Comparison of ENCODE assay signal across 26 cellular contexts in the genomic region with DNA sequence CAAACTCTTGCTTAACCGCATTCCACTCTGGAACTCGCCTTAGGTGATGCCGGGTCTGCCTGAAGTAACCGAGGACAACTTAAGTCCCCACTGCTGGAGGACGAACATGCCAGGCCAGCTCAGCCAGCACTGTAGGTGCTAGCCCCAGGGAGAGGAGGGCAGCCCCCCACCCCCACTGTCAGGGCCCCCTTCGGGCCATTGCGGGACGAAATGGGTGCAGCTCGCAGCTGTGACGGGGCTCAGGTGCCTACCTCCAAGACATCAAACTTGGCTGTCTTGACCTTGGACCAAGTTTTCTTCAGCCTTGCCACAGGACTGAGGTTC.
DNase-seq lines count a peak whose midpoint lies in the region; ATAC-seq and TF ChIP-seq lines count a peak whose summit lies in the region.
"Had no signal": no experiment of that assay in that cellular context is flagged by ENCODE, and none has a peak within 500 bp of the region (broad histone marks: within the 10 kb centered on the region; RNA-seq: fewer than 3 reads in every experiment).

No MANE protein-coding gene starts in this region.

- H3K27ac Mint-ChIP-seq in endodermal cell: no peak overlapping the region
- H3K27ac Mint-ChIP-seq in natural killer cell: no peak overlapping the region
- H3K27ac Mint-ChIP-seq: activated CD4-positive, alpha-beta T cell treated with anti-CD3 and anti-CD28 coated beads for 36 hours; memory B cell had no signal

- no peak overlapping the region for H3K4ac ChIP-seq in trophoblast cell (ENCODE audit: low read depth, low read length)

- no peak overlapping the region for H3K14ac ChIP-seq in trophoblast cell (ENCODE audit: low read length)

- H3K4me1 Mint-ChIP-seq in endodermal cell (no peaks in the 10 kb centered on the region), natural killer cell (peaks cover 6% of the 10 kb centered on the region in 2 donors)

- no peaks in the 10 kb centered on the region for H3K79me2 ChIP-seq in trophoblast cell (ENCODE audit: control insufficient read depth, insufficient read depth, low read length, poor library complexity)
- H3K79me2 ChIP-seq: hepatocyte, parathyroid adenoma had no signal

- H4K91ac ChIP-seq in trophoblast cell (ENCODE audit: low read depth, low read length): no peak overlapping the region

- H3K27ac ChIP-seq in endodermal cell (ENCODE audit: low read depth, low read length) (no peak overlapping the region), trophoblast cell (ENCODE audit: low read depth, low read length) (no peak overlapping the region)
- H3K27ac ChIP-seq: brain microvascular endothelial cell, gastroesophageal sphincter, GM23248, hepatocyte, parathyroid adenoma, thyroid gland, VCaP had no signal

- no peak overlapping the region for H2BK5ac ChIP-seq in trophoblast cell (ENCODE audit: low read depth, low read length, poor library complexity)

- H3K79me1 ChIP-seq in trophoblast cell (ENCODE audit: low read length): no peaks in the 10 kb centered on the region

- H2AFZ ChIP-seq in trophoblast cell (ENCODE audit: insufficient read depth, low read length, poor library complexity): no peak overlapping the region
- H2AFZ ChIP-seq: GM23248, hepatocyte, parathyroid adenoma had no signal

- TF ChIP-seq CTCF in GM10266 (IDR thresholded peaks at IDR 0.05; ENCODE audit: control insufficient read depth, insufficient read depth, low read depth, missing control alignments) (no peak), endodermal cell (conservative IDR thresholded peaks at IDR 0.05) (no peak), natural killer cell (IDR thresholded peaks at IDR 0.05) (no peak)

- H3K27me3 Mint-ChIP-seq in endodermal cell (ENCODE audit: insufficient read depth): no peaks in the 10 kb centered on the region
- no peaks in the 10 kb centered on the region for H3K27me3 Mint-ChIP-seq in natural killer cell (ENCODE audit: low read depth in 2 of 2)
- H3K27me3 Mint-ChIP-seq: activated CD4-positive, alpha-beta T cell treated with anti-CD3 and anti-CD28 coated beads for 36 hours; memory B cell had no signal

- 90 to 100% methylated on average over 2 to 10 of the region's 10 CpGs for WGBS in endodermal cell (ENCODE audit: insufficient coverage in 1 of 2, insufficient read length in 1 of 2), 2 experiments
- no CpG with 5 or more reads among the region's 10 CpGs for WGBS in trophoblast cell (ENCODE audit: extremely low coverage, insufficient coverage, insufficient read length)

- H3K9me3 ChIP-seq in endodermal cell (ENCODE audit: control insufficient read depth, low read length): no peaks in the 10 kb centered on the region
- H3K9me3 ChIP-seq in trophoblast cell (ENCODE audit: insufficient read depth, low read depth, low read length): no peaks in the 10 kb centered on the region
- H3K9me3 ChIP-seq: gastroesophageal sphincter, thyroid gland had no signal

- ATAC-seq in HG02852 (IDR thresholded peaks at IDR 0.05; ENCODE audit: unreplicated experiment) (no peak), natural killer cell (no peak)
- ATAC-seq: activated CD4-positive, alpha-beta T cell treated with anti-CD3 and anti-CD28 coated beads for 36 hours; gastroesophageal sphincter; right cardiac atrium had no signal

- H3K36me3 Mint-ChIP-seq in endodermal cell (ENCODE audit: low read depth) (peaks cover 37% of the 10 kb centered on the region), natural killer cell (no peaks in the 10 kb centered on the region)
- H3K36me3 Mint-ChIP-seq: memory B cell had no signal

- DNase-seq in D341Med (ENCODE audit: low spot score) (peak; percentile 12), GM10266 (ENCODE audit: extremely low spot score) (peak; percentile 6), endodermal cell (peak; percentile 14), trophoblast cell (peak; percentile 36 to 73), natural killer cell (no peak)
- no peak for DNase-seq in effector CD8-positive, alpha-beta T cell (lab: John Stamatoyannopoulos, UW)
- DNase-seq: amniotic stem cell; C1 segment of cervical spinal cord; COR-L47; NCI-H1436 treated with DMSO at 0.1 percent for 48 hours; NCI-H2081 treated with DMSO at 0.1 percent for 48 hours; NCI-H2227 treated with DMSO at 0.1 percent for 48 hours; NK-92 treated with Interleukin-12 subunit alpha and Interleukin-12 subunit beta, amount 100 ng/mL, for 24 hours; SIG-M5; SW 1271; thyroid gland had no signal

- no peak overlapping the region for H3K9ac ChIP-seq in endodermal cell (ENCODE audit: extremely low read depth, low read length, poor library complexity, severe bottlenecking)
- H3K9ac ChIP-seq in trophoblast cell (ENCODE audit: low read length): no peak overlapping the region
- H3K9ac ChIP-seq: GM23248, parathyroid adenoma had no signal

- H3K18ac ChIP-seq in trophoblast cell (ENCODE audit: low read length): no peak overlapping the region

- H3K23ac ChIP-seq in trophoblast cell (ENCODE audit: low read length): no peak overlapping the region

- H2BK12ac ChIP-seq in trophoblast cell (ENCODE audit: low read length): no peak overlapping the region

- no peak overlapping the region for H3K4me2 ChIP-seq in trophoblast cell (ENCODE audit: low read length)
- H3K4me2 ChIP-seq: hepatocyte had no signal

- no peak overlapping the region for H2AK5ac ChIP-seq in trophoblast cell (ENCODE audit: low read length)

- H3K36me3 ChIP-seq in endodermal cell (ENCODE audit: control insufficient read depth, insufficient read depth, low read length) (no peaks in the 10 kb centered on the region), trophoblast cell (ENCODE audit: control insufficient read depth in 1 of 2, insufficient read depth in 2 of 2, low read length in 2 of 2) (no peaks in the 10 kb centered on the region)
- H3K36me3 ChIP-seq: brain microvascular endothelial cell, thyroid gland had no signal

- H3K4me3 ChIP-seq in endodermal cell (ENCODE audit: low read length) (no peak overlapping the region), trophoblast cell (ENCODE audit: low read depth, low read length) (no peak overlapping the region)
- H3K4me3 ChIP-seq: gastroesophageal sphincter, GM23248, hepatocyte, thyroid gland had no signal

- intact Hi-C loops in natural killer cell (cut with micrococcal nuclease): loop anchor here (10.0 kb wide), 1 partner anchor 54 kb away; no protein-coding TSS in a partner anchor

- no peak overlapping the region for H4K8ac ChIP-seq in trophoblast cell (ENCODE audit: low read depth, low read length)

- no peaks in the 10 kb centered on the region for H3K27me3 ChIP-seq in endodermal cell (ENCODE audit: control insufficient read depth, insufficient read depth, low read length, poor library complexity, severe bottlenecking)
- no peaks in the 10 kb centered on the region for H3K27me3 ChIP-seq in trophoblast cell (ENCODE audit: insufficient read depth, low read length)
- H3K27me3 ChIP-seq: brain microvascular endothelial cell, hepatocyte, thyroid gland had no signal

- H3K9me3 Mint-ChIP-seq in endodermal cell: no peaks in the 10 kb centered on the region
- H3K9me3 Mint-ChIP-seq in natural killer cell: no peaks in the 10 kb centered on the region
- H3K9me3 Mint-ChIP-seq: memory B cell had no signal

- H2BK120ac ChIP-seq in trophoblast cell (ENCODE audit: insufficient read depth, low read length, poor library complexity): no peak overlapping the region

- H4K12ac ChIP-seq in trophoblast cell (ENCODE audit: low read depth, low read length): no peak overlapping the region

- no peaks in the 10 kb centered on the region for H3K4me1 ChIP-seq in endodermal cell (ENCODE audit: control insufficient read depth, insufficient read depth, low read length)
- peaks cover 8 to 10% of the 10 kb centered on the region in 2 experiments for H3K4me1 ChIP-seq in trophoblast cell (ENCODE audit: control insufficient read depth in 1 of 2, insufficient read depth in 2 of 2, low read length in 2 of 2)
- H3K4me1 ChIP-seq: parathyroid adenoma had no signal

- no peak overlapping the region for H3K4me3 Mint-ChIP-seq in endodermal cell
- no peak overlapping the region for H3K4me3 Mint-ChIP-seq in natural killer cell
- H3K4me3 Mint-ChIP-seq: activated CD4-positive, alpha-beta T cell treated with anti-CD3 and anti-CD28 coated beads for 36 hours; memory B cell had no signal

Comparison
In these comparisons a context has a peak if more than half of its experiments do, and no peak if none do; other contexts are left out.
1. DNase-seq: peak in D341Med (single experiment), GM10266 (single experiment), endodermal cell (single experiment) and trophoblast cell (2 of 2); none in natural killer cell (single experiment) and effector CD8-positive, alpha-beta T cell (single experiment).